In the genomic region with DNA sequence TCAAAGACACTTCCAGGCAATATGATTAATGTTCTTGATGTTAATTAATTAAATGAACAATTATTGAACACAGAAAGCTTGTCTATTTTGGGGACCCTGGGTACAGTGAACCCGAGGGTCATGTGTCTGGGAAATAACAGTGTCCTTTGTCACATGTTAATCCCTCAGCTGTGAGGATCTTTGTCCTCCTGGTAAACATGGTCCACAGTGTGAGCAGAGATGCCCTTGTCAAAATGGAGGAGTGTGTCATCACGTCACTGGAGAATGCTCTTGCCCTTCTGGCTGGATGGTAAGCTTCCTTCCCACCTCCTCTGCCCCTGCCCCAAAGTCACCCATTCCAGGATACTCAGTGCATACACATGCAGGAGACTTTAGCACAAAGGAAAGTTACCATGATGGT, we compare ENCODE assay signal across 26 cellular contexts.
"Had no signal": no experiment of that assay in that cellular context is flagged by ENCODE, and none has a peak within 500 bp of the region (broad histone marks: within the 10 kb centered on the region; RNA-seq: fewer than 3 reads in every experiment).

No MANE protein-coding gene starts in this region.

- H3K27ac ChIP-seq: ascending aorta, Peyer's patch, SJSA1 had no signal

- DNase-seq: activated CD4-positive, alpha-beta T cell treated with anti-CD3 and anti-CD28 coated beads, Interleukin-2, amount 10 ng/mL, durations not matched to agents 24 days and 14 days; activated CD4-positive, alpha-beta T cell treated with anti-CD3 and anti-CD28 coated beads, Interleukin-2, amount 50 U/mL, for 4 hours; activated CD8-positive, alpha-beta T cell treated with anti-CD3 and anti-CD28 coated beads for 36 hours; activated effector memory CD4-positive, alpha-beta T cell treated with anti-CD3 and anti-CD28 coated beads, Interleukin-2, amount 50 U/mL, for 16 hours; activated naive CD4-positive, alpha-beta T cell; activated naive CD4-positive, alpha-beta T cell treated with anti-CD3 and anti-CD28 coated beads, Interleukin-2, amount 50 U/mL, for 16 hours; activated naive CD8-positive, alpha-beta T cell treated with anti-CD3 and anti-CD28 coated beads for 36 hours; activated T-cell treated with anti-CD3 and anti-CD28 coated beads, Interleukin-2, amount 50 U/mL, for 1 hour; activated T-cell treated with anti-CD3 and anti-CD28 coated beads, Interleukin-2, amount 50 U/mL, for 72 hours; amniotic stem cell; NCI-H1105; NCI-H1436; NCI-H1694; NCI-H1930; NCI-H2081 treated with DMSO at 0.1 percent for 48 hours; NCI-H345; NCI-H524 treated with DMSO at 0.1 percent for 48 hours; NK-92 treated with Interleukin-12 subunit alpha and Interleukin-12 subunit beta, amount 100 ng/mL, for 24 hours; PC-3; Peyer's patch; RPMI8226; SHP77 treated with DMSO at 0.1 percent for 48 hours; SK-N-SH had no signal

- ATAC-seq: activated CD8-positive, alpha-beta T cell treated with anti-CD3 and anti-CD28 coated beads for 36 hours; activated T-cell treated with anti-CD3 and anti-CD28 coated beads, Interleukin-2, amount 50 U/mL, for 72 hours; activated T-helper 17 cell treated with anti-CD3 and anti-CD28 coated beads, Interleukin-2, amount 50 U/mL, for 72 hours; PC-3 had no signal
